20 cellular contexts compared by ENCODE assay signal in genomic region chr5:74918232-74918669, GRCh38. TPM values are rescaled to one million over a fixed set of nuclear protein-coding genes. Genes with fewer than 3 reads are reported as not detected.
"Had no signal": no experiment of that assay in that cellular context is flagged by ENCODE, and none has a peak within 500 bp of the region (broad histone marks: within the 10 kb centered on the region; RNA-seq: fewer than 3 reads in every experiment).

No MANE protein-coding gene starts in this region.

- ATAC-seq: Right ventricle myocardium inferior, SK-N-SH treated with all-trans-retinoic acid at 6 μM for 48 hours had no signal

- DNase-seq: IMR-90, Karpas-422, KG1, MG63, NCI-H1092 treated with DMSO at 0.1 percent for 48 hours, NCI-H1436, NCI-H187, NCI-H2029, NCI-H2081 treated with DMSO at 0.1 percent for 48 hours, NCI-H2171, NCI-H345, NCI-H446 treated with DMSO at 0.1 percent for 48 hours, NCI-H510A treated with DMSO at 0.1 percent for 48 hours, NCI-H526, PC-9, Peyer's patch, SHP77 treated with DMSO at 0.1 percent for 48 hours, SJCRH30 had no signal

- H3K4me1 ChIP-seq: Peyer's patch had no signal

- H2AFZ ChIP-seq: PC-9 had no signal

- H3K4me3 ChIP-seq: MG63, PC-9, Peyer's patch, SJCRH30 had no signal

- H3K36me3 ChIP-seq: MG63, Peyer's patch, SJCRH30 had no signal

- H3K27ac ChIP-seq: Peyer's patch, SJCRH30 had no signal

- H3K27me3 ChIP-seq: MG63, Peyer's patch, SJCRH30 had no signal

- H3K4me2 ChIP-seq: PC-9 had no signal

- H3K9me3 ChIP-seq: Peyer's patch, SJCRH30 had no signal

RNA-seq across cellular contexts. Expression of gene FAM169A, which starts 52.1 kb away (rescaled TPM):
- polyA plus RNA-seq: IMR-90 had no signal
